In genomic region chr6:133724726-133725125, GRCh38 we compare ENCODE assay signal across 19 cellular contexts.
A peak's percentile ranks its signal among the peaks of the same experiment; 100 is the strongest.
DNase-seq lines count a peak whose midpoint lies in the region; ATAC-seq, FAIRE-seq and TF ChIP-seq lines count a peak whose summit lies in the region.
"Had no signal": no experiment of that assay in that cellular context is flagged by ENCODE, and none has a peak within 500 bp of the region (broad histone marks: within the 10 kb centered on the region; RNA-seq: fewer than 3 reads in every experiment).

No MANE protein-coding gene starts in this region.

- H4K20me1 ChIP-seq in osteoblast (ENCODE audit: insufficient read depth, low read length), result no peaks in the 10 kb centered on the region
- H4K20me1 ChIP-seq: BLaER1 had no signal

- peak; percentile 86 for DNase-seq in EL
- DNase-seq in RCC 7860 (ENCODE audit: low spot score), result peak; percentile 57
- peak; percentile 42 for DNase-seq in fibroblast of gingiva (ENCODE audit: low read depth)
- peak; percentile 19 for DNase-seq in osteoblast (ENCODE audit: insufficient read length, low spot score, missing footprints)
- DNase-seq in activated gamma-delta T cell treated with Interleukin-2 at 50 U/mL for 16 hours, result no peak
- DNase-seq in adrenal gland, result no peak
- DNase-seq in posterior cingulate gyrus, result no peak
- DNase-seq: amygdala; MM.1S; naive thymus-derived CD8-positive, alpha-beta T cell; NCI-H1930; NCI-H446 treated with DMSO at 0.1 percent for 48 hours; SJCRH30; spleen; T-helper 2 cell; testis had no signal

- peak overlapping the region; percentile 7 for H3K4me2 ChIP-seq in osteoblast (ENCODE audit: insufficient read depth, low read length)
- H3K4me2 ChIP-seq: BLaER1 had no signal

- TF ChIP-seq CTCF in osteoblast (IDR thresholded peaks at IDR 0.05; ENCODE audit: extremely low read depth, low read depth, low read length) (no peak), adrenal gland (IDR thresholded peaks at IDR 0.05) (no peak)

- H3K4me3 ChIP-seq in osteoblast (ENCODE audit: insufficient read depth, low read length), result no peak overlapping the region
- no peak overlapping the region for H3K4me3 ChIP-seq in adrenal gland
- H3K4me3 ChIP-seq: BLaER1, lung, SJCRH30, spleen, testis had no signal

- 74 to 82% (median 79%) methylated on average over 4 of the region's 4 CpGs for WGBS in adrenal gland, 4 donors

- H3K4me1 ChIP-seq in osteoblast (ENCODE audit: insufficient read depth, low read length), result no peaks in the 10 kb centered on the region
- H3K4me1 ChIP-seq in adrenal gland (replicated peaks in 1 of 2), result no peaks in the 10 kb centered on the region
- H3K4me1 ChIP-seq: BLaER1, spleen, testis had no signal

- no peak for FAIRE-seq in RCC 7860 (lab: Jason Lieb, UNC)

- no peak for TF ChIP-seq POLR2A in adrenal gland (IDR thresholded peaks at IDR 0.05)

- intact Hi-C loops in adrenal gland (cut with DNase I) (no loop called here), posterior cingulate gyrus (cut with DNase I) (no loop called here)

- H3K36me3 ChIP-seq in osteoblast (ENCODE audit: insufficient read depth, low read length), result no peaks in the 10 kb centered on the region
- H3K36me3 ChIP-seq in adrenal gland (replicated peaks in 1 of 2), result no peaks in the 10 kb centered on the region
- H3K36me3 ChIP-seq: BLaER1, SJCRH30, spleen had no signal

- no peaks in the 10 kb centered on the region for H3K79me2 ChIP-seq in osteoblast (ENCODE audit: insufficient read depth, low read length)

- no peak for ATAC-seq in HG02642 (IDR thresholded peaks at IDR 0.05; ENCODE audit: poor library complexity, unreplicated experiment)
- ATAC-seq: naive thymus-derived CD8-positive, alpha-beta T cell had no signal

- peak overlapping the region; percentile 1 for H2AFZ ChIP-seq in osteoblast (ENCODE audit: low read length)

- H3K27ac ChIP-seq in osteoblast (ENCODE audit: low read depth, low read length), result peak overlapping the region; percentile 6
- no peak overlapping the region for H3K27ac ChIP-seq in adrenal gland
- H3K27ac ChIP-seq: BLaER1, SJCRH30, spleen, testis had no signal

- H3K9me3 ChIP-seq in osteoblast (ENCODE audit: low read depth, low read length) (peaks cover 3% of the 10 kb centered on the region), adrenal gland (replicated peaks in 1 of 3) (no peaks in the 10 kb centered on the region)
- H3K9me3 ChIP-seq: testis had no signal

- no peaks in the 10 kb centered on the region for H3K27me3 ChIP-seq in osteoblast (ENCODE audit: insufficient read depth, low read length)
- no peaks in the 10 kb centered on the region for H3K27me3 ChIP-seq in adrenal gland
- H3K27me3 ChIP-seq: BLaER1, SJCRH30, spleen, testis had no signal

Comparison
In these comparisons a context has a peak if more than half of its experiments do, and no peak if none do; other contexts are left out.
1. DNase-seq: peak in EL (single experiment), RCC 7860 (single experiment), fibroblast of gingiva (single experiment) and osteoblast (single experiment); none in activated gamma-delta T cell treated with Interleukin-2 at 50 U/mL for 16 hours (single experiment), adrenal gland (0 of 7) and posterior cingulate gyrus (0 of 10).